ENCODE assay signal across 10 cellular contexts in genomic region chr16:73064227-73064995, GRCh38. TPM values are rescaled to one million over a fixed set of nuclear protein-coding genes. Genes with fewer than 3 reads are reported as not detected.
DNase-seq lines count a peak whose midpoint lies in the region; ATAC-seq, FAIRE-seq and TF ChIP-seq lines count a peak whose summit lies in the region.
"Had no signal": no experiment of that assay in that cellular context is flagged by ENCODE, and none has a peak within 500 bp of the region (broad histone marks: within the 10 kb centered on the region; RNA-seq: fewer than 3 reads in every experiment).

No MANE protein-coding gene starts in this region.

- H3K27me3 ChIP-seq in dorsolateral prefrontal cortex (peaks cover 10 to 98% (median 84%) of the 10 kb centered on the region in 45 donors), right lobe of liver (peaks cover 0 to 32% of the 10 kb centered on the region in 2 donors), tibial nerve (peaks cover 0 to 40% of the 10 kb centered on the region in 2 donors), small intestine (ENCODE audit: control insufficient read depth in 2 of 2, insufficient read depth in 2 of 2, low read length in 2 of 2) (peaks cover 11 to 25% of the 10 kb centered on the region in 2 donors)
- H3K27me3 ChIP-seq: SJSA1 had no signal

- intact Hi-C loops in activated CD8-positive, alpha-beta T cell treated with anti-CD3 and anti-CD28 coated beads for 36 hours (cut with micrococcal nuclease) = no loop called here
- intact Hi-C loops in dorsolateral prefrontal cortex (cut with DNase I) = no loop called here
- intact Hi-C loops in right lobe of liver (cut with DNase I) = no loop called here

- peak; percentile 35 for ATAC-seq in activated CD8-positive, alpha-beta T cell treated with anti-CD3 and anti-CD28 coated beads, Interleukin-2, amount 10 ng/mL, durations not matched to agents 7 days and 5 days
- no peak for ATAC-seq in activated CD8-positive, alpha-beta T cell treated with anti-CD3 and anti-CD28 coated beads for 36 hours
- ATAC-seq in right lobe of liver = peak in 2 of 4 donors; percentile 3 to 9

- H3K4me3 Mint-ChIP-seq in activated CD8-positive, alpha-beta T cell treated with anti-CD3 and anti-CD28 coated beads, Interleukin-2, amount 10 ng/mL, durations not matched to agents 7 days and 5 days = no peak overlapping the region
- no peak overlapping the region for H3K4me3 Mint-ChIP-seq in activated CD8-positive, alpha-beta T cell treated with anti-CD3 and anti-CD28 coated beads for 36 hours

- peak overlapping the region in 43 of 59 donors; percentile 8 to 94 (median 59) for H3K27ac ChIP-seq in dorsolateral prefrontal cortex
- no peak overlapping the region for H3K27ac ChIP-seq in right lobe of liver
- peak overlapping the region in 3 of 4 donors; percentile 23 to 86 (median 45) for H3K27ac ChIP-seq in tibial nerve
- no peak overlapping the region for H3K27ac ChIP-seq in small intestine (ENCODE audit: low read depth in 1 of 2, low read length in 1 of 2)
- H3K27ac ChIP-seq: cardiac muscle cell, SJSA1 had no signal

- no peak for FAIRE-seq in small intestine (lab: Jason Lieb, UNC)

- TF ChIP-seq POLR2A in right lobe of liver (IDR thresholded peaks at IDR 0.05) (no peak), tibial nerve (IDR thresholded peaks at IDR 0.05) (peak in 1 of 2 donors; percentile 22)

- POLR2A ChIA-PET in activated CD8-positive, alpha-beta T cell treated with anti-CD3 and anti-CD28 coated beads, Interleukin-2, amount 10 ng/mL, durations not matched to agents 7 days and 5 days (lab: Charles Lee) = no interaction called here
- POLR2A ChIA-PET in activated CD8-positive, alpha-beta T cell treated with anti-CD3 and anti-CD28 coated beads for 36 hours (lab: Charles Lee) = no interaction called here

- TF ChIP-seq CTCF in activated CD8-positive, alpha-beta T cell treated with anti-CD3 and anti-CD28 coated beads for 36 hours (IDR thresholded peaks at IDR 0.05) = no peak
- TF ChIP-seq CTCF in dorsolateral prefrontal cortex (IDR thresholded peaks at IDR 0.05 in 54 of 56, conservative IDR thresholded peaks at IDR 0.05 in 2 of 56; ENCODE audit: low read depth in 1 of 56, partially characterized antibody in 56 of 56) (no peak), right lobe of liver (IDR thresholded peaks at IDR 0.05) (no peak), tibial nerve (IDR thresholded peaks at IDR 0.05) (no peak)

- H3K4me3 ChIP-seq in dorsolateral prefrontal cortex (peak overlapping the region in 28 of 59 donors; percentile 2 to 38 (median 25)), right lobe of liver (peak overlapping the region in 2 of 3 donors; percentile 1 to 6), tibial nerve (peak overlapping the region in 3 of 4 donors; percentile 14 to 46 (median 19)), small intestine (ENCODE audit: low read depth in 1 of 2, low read length in 2 of 2) (no peak overlapping the region)
- H3K4me3 ChIP-seq: cardiac muscle cell, SJSA1 had no signal

- WGBS in right lobe of liver (ENCODE audit: insufficient coverage, low coverage, low lambda C conversion rate, missing lambda C conversion rate) = 12% methylated on average over 15 of the region's 24 CpGs
- 27 to 35% methylated on average over 24 of the region's 24 CpGs for WGBS in tibial nerve, 2 donors
- WGBS in small intestine, 3 donors = 9 to 19% (median 15%) methylated on average over 24 of the region's 24 CpGs

- peaks cover 78% of the 10 kb centered on the region for H3K27me3 Mint-ChIP-seq in activated CD8-positive, alpha-beta T cell treated with anti-CD3 and anti-CD28 coated beads, Interleukin-2, amount 10 ng/mL, durations not matched to agents 7 days and 5 days (ENCODE audit: low read depth)
- H3K27me3 Mint-ChIP-seq in activated CD8-positive, alpha-beta T cell treated with anti-CD3 and anti-CD28 coated beads for 36 hours = peaks cover 70% of the 10 kb centered on the region

- H3K36me3 Mint-ChIP-seq in activated CD8-positive, alpha-beta T cell treated with anti-CD3 and anti-CD28 coated beads, Interleukin-2, amount 10 ng/mL, durations not matched to agents 7 days and 5 days (ENCODE audit: low read depth) = no peaks in the 10 kb centered on the region
- no peaks in the 10 kb centered on the region for H3K36me3 Mint-ChIP-seq in activated CD8-positive, alpha-beta T cell treated with anti-CD3 and anti-CD28 coated beads for 36 hours (ENCODE audit: low read depth)

- H3K4me1 ChIP-seq in right lobe of liver (peaks cover 0 to 41% (median 21%) of the 10 kb centered on the region in 4 donors), tibial nerve (peaks cover 0 to 90% (median 30%) of the 10 kb centered on the region in 4 donors), small intestine (ENCODE audit: control insufficient read depth in 2 of 2, insufficient read depth in 1 of 2, low read depth in 1 of 2, low read length in 1 of 2) (peaks cover 0 to 6% of the 10 kb centered on the region in 2 donors)

- DNase-seq in activated CD8-positive, alpha-beta T cell treated with anti-CD3 and anti-CD28 coated beads, Interleukin-2, amount 10 ng/mL, durations not matched to agents 7 days and 5 days = no peak
- no peak for DNase-seq in activated CD8-positive, alpha-beta T cell treated with anti-CD3 and anti-CD28 coated beads for 36 hours
- no peak for DNase-seq in dorsolateral prefrontal cortex
- peak in 1 of 3 donors; percentile 38 for DNase-seq in right lobe of liver
- no peak for DNase-seq in tibial nerve (ENCODE audit: low spot score in 2 of 2)
- no peak for DNase-seq in MV-4-11 (lab: John Stamatoyannopoulos, UW)
- DNase-seq in activated CD4-positive, alpha-beta T cell treated with anti-CD3 and anti-CD28 coated beads, Interleukin-2, amount 50 U/mL, for 48 hours = no peak
- no peak for DNase-seq in small intestine

- CTCF ChIA-PET in activated CD8-positive, alpha-beta T cell treated with anti-CD3 and anti-CD28 coated beads, Interleukin-2, amount 10 ng/mL, durations not matched to agents 7 days and 5 days (lab: Charles Lee) = no interaction called here
- CTCF ChIA-PET in activated CD8-positive, alpha-beta T cell treated with anti-CD3 and anti-CD28 coated beads for 36 hours (lab: Charles Lee) = interaction anchor here (0.7 kb wide), 1 partner anchor 361 kb away, joined by 3 read pairs; no protein-coding TSS in a partner anchor

- no peaks in the 10 kb centered on the region for H3K9me3 Mint-ChIP-seq in activated CD8-positive, alpha-beta T cell treated with anti-CD3 and anti-CD28 coated beads, Interleukin-2, amount 10 ng/mL, durations not matched to agents 7 days and 5 days (ENCODE audit: insufficient read depth)
- H3K9me3 Mint-ChIP-seq in activated CD8-positive, alpha-beta T cell treated with anti-CD3 and anti-CD28 coated beads for 36 hours = no peaks in the 10 kb centered on the region

- H3K9me3 ChIP-seq in right lobe of liver (no peaks in the 10 kb centered on the region), tibial nerve (no peaks in the 10 kb centered on the region), small intestine (ENCODE audit: control insufficient read depth, low read depth) (no peaks in the 10 kb centered on the region)
- H3K9me3 ChIP-seq: SJSA1 had no signal

- H3K36me3 ChIP-seq in right lobe of liver (no peaks in the 10 kb centered on the region), tibial nerve (no peaks in the 10 kb centered on the region), small intestine (ENCODE audit: control insufficient read depth in 2 of 2, insufficient read depth in 2 of 2, low read length in 2 of 2) (no peaks in the 10 kb centered on the region)
- H3K36me3 ChIP-seq: cardiac muscle cell, SJSA1 had no signal

- TF ChIP-seq EP300 in tibial nerve (IDR thresholded peaks at IDR 0.05) = no peak

- no peak overlapping the region for H3K27ac Mint-ChIP-seq in activated CD8-positive, alpha-beta T cell treated with anti-CD3 and anti-CD28 coated beads, Interleukin-2, amount 10 ng/mL, durations not matched to agents 7 days and 5 days
- no peak overlapping the region for H3K27ac Mint-ChIP-seq in activated CD8-positive, alpha-beta T cell treated with anti-CD3 and anti-CD28 coated beads for 36 hours

- H3K4me1 Mint-ChIP-seq in activated CD8-positive, alpha-beta T cell treated with anti-CD3 and anti-CD28 coated beads, Interleukin-2, amount 10 ng/mL, durations not matched to agents 7 days and 5 days (ENCODE audit: low read depth) = peaks cover 21% of the 10 kb centered on the region
- peaks cover 5% of the 10 kb centered on the region for H3K4me1 Mint-ChIP-seq in activated CD8-positive, alpha-beta T cell treated with anti-CD3 and anti-CD28 coated beads for 36 hours (ENCODE audit: low read depth)

RNA-seq across cellular contexts. Expression of gene ZFHX3, which starts 16.5 kb away (rescaled TPM):
- 1 to 10 TPM; 2.5 to 2.9 TPM for total RNA-seq in activated CD8-positive, alpha-beta T cell treated with anti-CD3 and anti-CD28 coated beads, Interleukin-2, amount 10 ng/mL, durations not matched to agents 7 days and 5 days
- under 1 TPM; 0.16 to 0.25 TPM for total RNA-seq in activated CD8-positive, alpha-beta T cell treated with anti-CD3 and anti-CD28 coated beads for 36 hours
- total RNA-seq in dorsolateral prefrontal cortex = 10 to 100 TPM in 109 of 120 experiments, 1 to 10 TPM in 11; 7.3 to 24.4 (median 13.4) TPM
- total RNA-seq in right lobe of liver = 1 to 10 TPM; 7.1 to 9.4 (median 7.7) TPM
- total RNA-seq in tibial nerve = 10 to 100 TPM; 36.3 to 44.0 (median 38.1) TPM
- polyA plus RNA-seq in small intestine = 1 to 10 TPM in 1 of 3 donors, under 1 TPM in 2; 0.45 to 4.9 (median 0.54) TPM

Comparison
In these comparisons a context has a peak if more than half of its experiments do, and no peak if none do; other contexts are left out.
1. H3K27ac ChIP-seq: peak in dorsolateral prefrontal cortex (43 of 59) and tibial nerve (3 of 4); none in right lobe of liver (0 of 3) and small intestine (0 of 2).
2. H3K4me3 ChIP-seq: peak in right lobe of liver (2 of 3) and tibial nerve (3 of 4); none in small intestine (0 of 2).